Comparison of ENCODE assay signal across 17 cellular contexts in genomic region chr4:184844742-184845141, GRCh38. TPM values are rescaled to one million over a fixed set of nuclear protein-coding genes. Genes with fewer than 3 reads are reported as not detected.
DNase-seq lines count a peak whose midpoint lies in the region; ATAC-seq and TF ChIP-seq lines count a peak whose summit lies in the region.
"Had no signal": no experiment of that assay in that cellular context is flagged by ENCODE, and none has a peak within 500 bp of the region (broad histone marks: within the 10 kb centered on the region; RNA-seq: fewer than 3 reads in every experiment).

No MANE protein-coding gene starts in this region.

- no TSS peak for BruUV-seq in PC-3 (replicated peaks; lab: Mats Ljungman, UMichigan)
- no TSS peak for BruUV-seq in mammary epithelial cell (replicated peaks; lab: Mats Ljungman, UMichigan)

- dilution Hi-C loops in mammary epithelial cell (cut with HindIII; ENCODE audit: low sequenced_read_pairs) = no loop called here

- H3K27ac Mint-ChIP-seq in neural progenitor cell = no peak overlapping the region
- H3K27ac Mint-ChIP-seq in activated CD8-positive, alpha-beta T cell treated with anti-CD3 and anti-CD28 coated beads for 36 hours = no peak overlapping the region

- no peak for TF ChIP-seq EP300 in stomach (IDR thresholded peaks at IDR 0.05)

- intact Hi-C loops in PC-3 (cut with micrococcal nuclease) = loop anchor here (1.0 kb wide), 1 partner anchor 13 kb away; no protein-coding TSS in a partner anchor
- intact Hi-C loops in mammary epithelial cell (cut with micrococcal nuclease) = loop anchor here (1.0 kb wide), 1 partner anchor 18 kb away; no protein-coding TSS in a partner anchor
- intact Hi-C loops in stomach (cut with DNase I; ENCODE audit: low total_unique reads) = no loop called here
- intact Hi-C loops in activated CD8-positive, alpha-beta T cell treated with anti-CD3 and anti-CD28 coated beads for 36 hours (cut with micrococcal nuclease) = no loop called here

- no peak overlapping the region for H2BK120ac ChIP-seq in neuronal stem cell (ENCODE audit: low read depth, low read length)

- TF ChIP-seq POLR2A in stomach (IDR thresholded peaks at IDR 0.05) = no peak

- H3K36me3 ChIP-seq in PC-3 (ENCODE audit: low read depth, low read length) (no peaks in the 10 kb centered on the region), mammary epithelial cell (ENCODE audit: insufficient read depth, low read length) (no peaks in the 10 kb centered on the region), neuronal stem cell (replicated peaks in 1 of 2; ENCODE audit: control insufficient read depth in 2 of 2, insufficient read depth in 2 of 2, low read length in 2 of 2) (no peaks in the 10 kb centered on the region), neural progenitor cell (no peaks in the 10 kb centered on the region), stomach (no peaks in the 10 kb centered on the region)
- H3K36me3 ChIP-seq: SJCRH30 had no signal

- H3K4me3 ChIP-seq in PC-3 (ENCODE audit: low read length) = no peak overlapping the region
- H3K4me3 ChIP-seq in mammary epithelial cell (replicated peaks in 1 of 3; ENCODE audit: insufficient read depth in 1 of 3, low read depth in 2 of 3, low read length in 3 of 3) = no peak overlapping the region
- no peak overlapping the region for H3K4me3 ChIP-seq in neuronal stem cell (ENCODE audit: low read length in 2 of 2)
- no peak overlapping the region for H3K4me3 ChIP-seq in neural progenitor cell
- no peak overlapping the region for H3K4me3 ChIP-seq in stomach
- H3K4me3 ChIP-seq: GM12878, SJCRH30 had no signal

- no peak overlapping the region for H3K18ac ChIP-seq in neuronal stem cell (ENCODE audit: low read length)

- 91% methylated on average over 1 of the region's 1 CpG for WGBS in mammary epithelial cell (ENCODE audit: low coverage, missing lambda C conversion rate)
- no CpG with 5 or more reads among the region's 1 CpG for WGBS in neuronal stem cell (ENCODE audit: extremely low coverage in 2 of 2, insufficient read length in 2 of 2, insufficient replicate concordance in 1 of 2), 2 donors
- WGBS in stomach, 5 donors = 69 to 96% (median 85%) methylated on average over 1 of the region's 1 CpG

- no peak overlapping the region for H3K4ac ChIP-seq in neuronal stem cell (ENCODE audit: low read length)

- H3K9me3 ChIP-seq in PC-3 (ENCODE audit: low read length) = no peaks in the 10 kb centered on the region
- H3K9me3 ChIP-seq in mammary epithelial cell (replicated peaks; ENCODE audit: insufficient read depth, low read length) = no peaks in the 10 kb centered on the region
- no peaks in the 10 kb centered on the region for H3K9me3 ChIP-seq in neuronal stem cell (replicated peaks in 1 of 2; ENCODE audit: control insufficient read depth in 2 of 2, insufficient read depth in 1 of 2, low read depth in 1 of 2, low read length in 2 of 2)
- no peaks in the 10 kb centered on the region for H3K9me3 ChIP-seq in neural progenitor cell (ENCODE audit: low read depth)
- no peaks in the 10 kb centered on the region for H3K9me3 ChIP-seq in stomach
- H3K9me3 ChIP-seq: SJCRH30 had no signal

- no peaks in the 10 kb centered on the region for H3K36me3 Mint-ChIP-seq in neural progenitor cell
- no peaks in the 10 kb centered on the region for H3K36me3 Mint-ChIP-seq in activated CD8-positive, alpha-beta T cell treated with anti-CD3 and anti-CD28 coated beads for 36 hours (ENCODE audit: low read depth)

- H3K79me2 ChIP-seq in PC-3 (ENCODE audit: low read length) (no peaks in the 10 kb centered on the region), mammary epithelial cell (ENCODE audit: insufficient read depth, low read length) (no peaks in the 10 kb centered on the region), neural progenitor cell (ENCODE audit: low read depth) (no peaks in the 10 kb centered on the region)

- H3K4me1 Mint-ChIP-seq in neural progenitor cell = no peaks in the 10 kb centered on the region
- peaks cover 2% of the 10 kb centered on the region for H3K4me1 Mint-ChIP-seq in activated CD8-positive, alpha-beta T cell treated with anti-CD3 and anti-CD28 coated beads for 36 hours (ENCODE audit: low read depth)

- no peak overlapping the region for H2BK5ac ChIP-seq in neuronal stem cell (ENCODE audit: low read length)

- H3K4me2 ChIP-seq in PC-3 (ENCODE audit: low read length) (peak overlapping the region; percentile 70), mammary epithelial cell (ENCODE audit: insufficient read depth, low read depth, low read length) (peak overlapping the region; percentile 55), neuronal stem cell (ENCODE audit: insufficient read depth, low read length, poor library complexity, severe bottlenecking) (no peak overlapping the region), neural progenitor cell (no peak overlapping the region)

- H3K4me1 ChIP-seq in PC-3 (ENCODE audit: insufficient read depth, low read length) (peaks cover 19% of the 10 kb centered on the region), mammary epithelial cell (ENCODE audit: insufficient read depth, low read length) (peaks cover 22% of the 10 kb centered on the region), neuronal stem cell (ENCODE audit: control insufficient read depth in 2 of 2, insufficient read depth in 1 of 2, low read depth in 1 of 2, low read length in 2 of 2) (peaks cover 0 to 3% of the 10 kb centered on the region in 2 donors), neural progenitor cell (no peaks in the 10 kb centered on the region), stomach (peaks cover 0 to 8% (median 2%) of the 10 kb centered on the region in 4 donors)

- H3K27me3 Mint-ChIP-seq in neural progenitor cell (ENCODE audit: insufficient read depth, low read depth) = peaks cover 3% of the 10 kb centered on the region
- H3K27me3 Mint-ChIP-seq in activated CD8-positive, alpha-beta T cell treated with anti-CD3 and anti-CD28 coated beads for 36 hours = peaks cover 2% of the 10 kb centered on the region

- H4K20me1 ChIP-seq in PC-3 (ENCODE audit: low read length) (no peaks in the 10 kb centered on the region), mammary epithelial cell (ENCODE audit: insufficient read depth, low read length) (no peaks in the 10 kb centered on the region), neural progenitor cell (ENCODE audit: low read depth) (no peaks in the 10 kb centered on the region)

- no peak for ATAC-seq in PC-3
- no peak for ATAC-seq in activated CD8-positive, alpha-beta T cell treated with anti-CD3 and anti-CD28 coated beads for 36 hours

- in situ Hi-C loops in mammary epithelial cell (cut with MboI; ENCODE audit: low sequenced_read_pairs in 2 of 2) = no loop called here

- no peaks in the 10 kb centered on the region for H3K9me3 Mint-ChIP-seq in neural progenitor cell
- H3K9me3 Mint-ChIP-seq in activated CD8-positive, alpha-beta T cell treated with anti-CD3 and anti-CD28 coated beads for 36 hours = no peaks in the 10 kb centered on the region
- H3K9me3 Mint-ChIP-seq: CD14-positive monocyte had no signal

- H3K9ac ChIP-seq in PC-3 (ENCODE audit: low read length) (peak overlapping the region; percentile 81), mammary epithelial cell (ENCODE audit: insufficient read depth, low read length) (peak overlapping the region; percentile 44), neuronal stem cell (ENCODE audit: low read depth, low read length, poor library complexity) (no peak overlapping the region), neural progenitor cell (no peak overlapping the region)

- H2AK5ac ChIP-seq in neuronal stem cell (ENCODE audit: low read depth, low read length) = peak overlapping the region; percentile 23

- H2AFZ ChIP-seq in PC-3 (ENCODE audit: low read length) (no peak overlapping the region), mammary epithelial cell (ENCODE audit: low read depth, low read length) (no peak overlapping the region), neuronal stem cell (ENCODE audit: low read length) (no peak overlapping the region), neural progenitor cell (replicated peaks) (no peak overlapping the region)

- H2BK15ac ChIP-seq in neuronal stem cell (ENCODE audit: low read length) = no peak overlapping the region

- POLR2A ChIA-PET in PC-3 (lab: Charles Lee; ENCODE audit: unreplicated experiment) = interaction anchor here (0.5 to 0.6 kb wide), 4 partner anchors 45 to 1871 kb away, joined by 3 to 4 read pairs (median 3); no protein-coding TSS in a partner anchor
- POLR2A ChIA-PET in activated CD8-positive, alpha-beta T cell treated with anti-CD3 and anti-CD28 coated beads for 36 hours (lab: Charles Lee) = no interaction called here

- H3K79me1 ChIP-seq in neuronal stem cell (ENCODE audit: low read depth, low read length) = no peaks in the 10 kb centered on the region

- no peak overlapping the region for H4K8ac ChIP-seq in neuronal stem cell (ENCODE audit: low read depth, low read length)

- no peak overlapping the region for H3K23ac ChIP-seq in neuronal stem cell (ENCODE audit: low read depth, low read length, poor library complexity)

- CTCF ChIA-PET in PC-3 (lab: Charles Lee) (no interaction called here), mammary epithelial cell (lab: Charles Lee; ENCODE audit: low non-redundant PET) (no interaction called here)
- CTCF ChIA-PET in activated CD8-positive, alpha-beta T cell treated with anti-CD3 and anti-CD28 coated beads for 36 hours (lab: Charles Lee) = interaction anchor here (1.1 to 1.7 kb wide), 2 partner anchors 10 to 99 kb away, joined by 3 to 4 read pairs; no protein-coding TSS in a partner anchor

- no peak overlapping the region for H3K4me3 Mint-ChIP-seq in neural progenitor cell
- H3K4me3 Mint-ChIP-seq in activated CD8-positive, alpha-beta T cell treated with anti-CD3 and anti-CD28 coated beads for 36 hours = no peak overlapping the region
- H3K4me3 Mint-ChIP-seq: CD14-positive monocyte had no signal

- no peak for DNase-seq in PC-3
- no peak for DNase-seq in mammary epithelial cell
- DNase-seq in neuronal stem cell (ENCODE audit: low spot score) = no peak
- no peak for DNase-seq in CD1c-positive myeloid dendritic cell (ENCODE audit: extremely low spot score)
- DNase-seq in neural progenitor cell (ENCODE audit: low spot score) = no peak
- no peak for DNase-seq in stomach
- no peak for DNase-seq in activated CD8-positive, alpha-beta T cell treated with anti-CD3 and anti-CD28 coated beads for 36 hours
- DNase-seq: ACHN, AML-193, GF-D8, NCI-H1417, NCI-H187 treated with DMSO at 0.1 percent for 48 hours, NCI-H345, NCI-H524 treated with DMSO at 0.1 percent for 48 hours, SJCRH30 had no signal

- TF ChIP-seq CTCF in PC-3 (conservative IDR thresholded peaks at IDR 0.05; ENCODE audit: low read depth, low read length) (no peak), mammary epithelial cell (conservative IDR thresholded peaks at IDR 0.05 in 1 of 2, IDR thresholded peaks at IDR 0.05 in 1 of 2; ENCODE audit: extremely low read depth in 1 of 2, insufficient read depth in 1 of 2, low read depth in 1 of 2, low read length in 2 of 2) (no peak), neural progenitor cell (IDR thresholded peaks at IDR 0.05) (no peak), stomach (IDR thresholded peaks at IDR 0.05) (no peak)
- no peak for TF ChIP-seq CTCF in activated CD8-positive, alpha-beta T cell treated with anti-CD3 and anti-CD28 coated beads for 36 hours (IDR thresholded peaks at IDR 0.05)

- H3K27ac ChIP-seq in PC-3 (ENCODE audit: low read length) (peak overlapping the region; percentile 98), mammary epithelial cell (ENCODE audit: insufficient read depth, low read depth, low read length) (peak overlapping the region; percentile 86), neuronal stem cell (replicated peaks; ENCODE audit: low read length) (no peak overlapping the region), neural progenitor cell (no peak overlapping the region), stomach (no peak overlapping the region)
- H3K27ac ChIP-seq: SJCRH30 had no signal

- peak overlapping the region; percentile 74 for H3K14ac ChIP-seq in neuronal stem cell (ENCODE audit: low read length)

- H4K91ac ChIP-seq in neuronal stem cell (ENCODE audit: low read depth, low read length, poor library complexity) = no peak overlapping the region

- no peaks in the 10 kb centered on the region for H3K9me2 ChIP-seq in PC-3 (replicated peaks; ENCODE audit: low read length)

- H3K27me3 ChIP-seq in PC-3 (ENCODE audit: low read length) (no peaks in the 10 kb centered on the region), mammary epithelial cell (ENCODE audit: insufficient read depth, low read length) (no peaks in the 10 kb centered on the region), neuronal stem cell (ENCODE audit: control insufficient read depth in 3 of 3, insufficient read depth in 3 of 3, low read depth in 1 of 3, low read length in 3 of 3) (peaks cover 0 to 10% (median 0%) of the 10 kb centered on the region in 3 experiments), neural progenitor cell (no peaks in the 10 kb centered on the region), stomach (peaks cover 0 to 5% (median 0%) of the 10 kb centered on the region in 3 donors)
- H3K27me3 ChIP-seq: SJCRH30 had no signal

- H2BK12ac ChIP-seq in neuronal stem cell (ENCODE audit: low read length) = no peak overlapping the region

- no peaks in the 10 kb centered on the region for H3F3A ChIP-seq in PC-3 (ENCODE audit: low read length, unreplicated experiment)
- H3F3A ChIP-seq in neural progenitor cell (ENCODE audit: low read depth) = no peaks in the 10 kb centered on the region

RNA-seq across cellular contexts. Expression of gene ACSL1, which starts 19.0 kb away (rescaled TPM):
- total RNA-seq in PC-3 (2014; rRNA removed) = 20.0 and 22.9 TPM in 2 replicates
- total RNA-seq in mammary epithelial cell = 100 to 1,000 TPM in 1 of 2 donors, 10 to 100 TPM in 1; 28.9 to 126 TPM
- polyA plus RNA-seq in mammary epithelial cell = 27.6 TPM
- polyA minus RNA-seq in mammary epithelial cell = 45.5 TPM
- 0.25 TPM for polyA plus RNA-seq in neuronal stem cell (2013, experiment 1 of 2)
- 0.26 TPM for polyA plus RNA-seq in neuronal stem cell (2013, experiment 2 of 2)
- total RNA-seq in neural progenitor cell (ENCODE audit: low replicate concordance) = 0.06 and 5.1 TPM in 2 replicates
- 1,000 to 10,000 TPM in 1 of 5 donors, 10 to 100 TPM in 4; 47.1 to 1,170 (median 61.8) TPM for total RNA-seq in stomach
- 10 to 100 TPM; 42.8 to 48.2 (median 44.0) TPM for polyA plus RNA-seq in stomach
- 10 to 100 TPM; 12.8 to 13.1 TPM for total RNA-seq in activated CD8-positive, alpha-beta T cell treated with anti-CD3 and anti-CD28 coated beads for 36 hours

Comparison
In these comparisons a context has a peak if more than half of its experiments do, and no peak if none do; other contexts are left out.
1. H3K27ac ChIP-seq: peak in PC-3 (single experiment) and mammary epithelial cell (single experiment); none in neuronal stem cell (single experiment), neural progenitor cell (single experiment) and stomach (0 of 5).
2. H3K4me2 ChIP-seq: peak in PC-3 (single experiment) and mammary epithelial cell (single experiment); none in neuronal stem cell (single experiment) and neural progenitor cell (single experiment).
3. H3K9ac ChIP-seq: peak in PC-3 (single experiment) and mammary epithelial cell (single experiment); none in neuronal stem cell (single experiment) and neural progenitor cell (single experiment).
4. intact Hi-C loops: an anchor here in PC-3 (1.0 kb wide) and mammary epithelial cell (1.0 kb wide); none called in stomach and activated CD8-positive, alpha-beta T cell treated with anti-CD3 and anti-CD28 coated beads for 36 hours.